8 cellular contexts compared by ENCODE assay signal in the genomic region with DNA sequence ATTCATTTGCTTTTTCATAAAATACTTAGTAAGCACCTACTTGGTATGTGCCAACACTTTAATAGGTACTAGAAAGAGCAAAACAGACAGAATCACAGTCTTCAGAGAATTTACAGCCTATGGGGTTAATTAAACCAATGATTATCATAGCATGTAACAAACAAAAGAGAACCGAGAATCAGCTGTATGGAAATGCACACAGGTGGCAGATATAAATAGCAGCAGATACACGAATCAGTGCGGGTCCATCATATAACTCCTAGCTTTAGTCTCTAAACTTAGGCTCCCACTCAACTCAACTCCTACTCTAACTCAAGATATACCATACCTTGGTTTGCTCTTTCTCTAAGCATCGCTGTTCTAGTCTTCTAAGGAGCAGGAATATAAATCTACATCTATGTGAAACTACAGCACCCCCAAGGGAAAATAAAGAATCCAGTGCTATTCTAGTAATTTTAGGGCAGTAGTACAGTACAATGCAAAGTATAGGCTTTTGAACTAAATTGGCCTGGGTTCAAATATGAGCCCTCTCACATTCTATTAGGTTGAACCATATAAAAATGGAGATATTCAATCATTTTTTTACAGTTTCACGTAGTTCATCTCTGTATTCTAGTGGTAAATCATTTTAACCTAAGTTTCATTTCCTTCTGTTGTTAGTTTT.
DNase-seq lines count a peak whose midpoint lies in the region; ATAC-seq and TF ChIP-seq lines count a peak whose summit lies in the region.
"Not testable (repeated sequence)": the region's sequence is repeated elsewhere in the genome, so short reads cannot be mapped to it uniquely, and the experiment has no call there.

No MANE protein-coding gene starts in this region.

- H3K4me3 Mint-ChIP-seq in activated B cell treated with CpG ODN at 0.5 μM for 24 hours = not testable (repeated sequence)

- not testable (repeated sequence) for H3K4me1 Mint-ChIP-seq in activated B cell treated with CpG ODN at 0.5 μM for 24 hours

- CTCF ChIA-PET in activated B cell treated with CpG ODN at 0.5 μM for 24 hours (lab: Charles Lee) = not testable (repeated sequence)

- not testable (repeated sequence) for H3K4me1 ChIP-seq in gastrocnemius medialis

- not testable (repeated sequence) for TF ChIP-seq POLR2A in gastrocnemius medialis (IDR thresholded peaks at IDR 0.05)

- not testable (repeated sequence) for H3K27me3 Mint-ChIP-seq in activated B cell treated with CpG ODN at 0.5 μM for 24 hours

- DNase-seq in activated B cell treated with CpG ODN at 0.5 μM for 24 hours, gastrocnemius medialis: not testable (repeated sequence)

- H3K36me3 ChIP-seq in gastrocnemius medialis = not testable (repeated sequence)

- TF ChIP-seq CTCF in activated B cell treated with CpG ODN at 0.5 μM for 24 hours (IDR thresholded peaks at IDR 0.05); gastrocnemius medialis (IDR thresholded peaks at IDR 0.05 in 4 of 5, conservative IDR thresholded peaks at IDR 0.05 in 1 of 5): not testable (repeated sequence)

- intact Hi-C loops in activated B cell treated with CpG ODN at 0.5 μM for 24 hours (cut with micrococcal nuclease); gastrocnemius medialis (cut with DNase I; ENCODE audit: low total_unique reads): not testable (repeated sequence)

- H3K36me3 Mint-ChIP-seq in activated B cell treated with CpG ODN at 0.5 μM for 24 hours (ENCODE audit: low read depth) = not testable (repeated sequence)

- not testable (repeated sequence) for H3K9me3 ChIP-seq in gastrocnemius medialis

- H3K27me3 ChIP-seq in gastrocnemius medialis = not testable (repeated sequence)

- H3K27ac ChIP-seq in gastrocnemius medialis = peak overlapping the region in 3 of 4 donors; percentile 73 to 83 (median 79)

- not testable (repeated sequence) for H3K4me3 ChIP-seq in gastrocnemius medialis

- in situ Hi-C loops in gastrocnemius medialis (cut with MboI; ENCODE audit: low sequenced_read_pairs in 4 of 4) = not testable (repeated sequence)

- not testable (repeated sequence) for H3K9me3 Mint-ChIP-seq in activated B cell treated with CpG ODN at 0.5 μM for 24 hours

- ATAC-seq in GM18502 (IDR thresholded peaks at IDR 0.05; ENCODE audit: poor library complexity, unreplicated experiment) (peak; percentile 70), GM19324 (IDR thresholded peaks at IDR 0.05; ENCODE audit: low FRiP score, unreplicated experiment) (peak; percentile 74), GM21447 (IDR thresholded peaks at IDR 0.05; ENCODE audit: unreplicated experiment) (peak; percentile 83), HG02642 (IDR thresholded peaks at IDR 0.05; ENCODE audit: poor library complexity, unreplicated experiment) (peak; percentile 79), HG03064 (IDR thresholded peaks at IDR 0.05; ENCODE audit: low read depth, unreplicated experiment) (peak; percentile 81), HG03442 (IDR thresholded peaks at IDR 0.05; ENCODE audit: unreplicated experiment) (peak; percentile 58), activated B cell treated with CpG ODN at 0.5 μM for 24 hours (ENCODE audit: low read depth) (peak; percentile 85), gastrocnemius medialis (peak; percentile 10 to 15)

- POLR2A ChIA-PET in activated B cell treated with CpG ODN at 0.5 μM for 24 hours (lab: Charles Lee) = not testable (repeated sequence)

- peak overlapping the region; percentile 63 for H3K27ac Mint-ChIP-seq in activated B cell treated with CpG ODN at 0.5 μM for 24 hours

Comparison
In these comparisons a context has a peak if more than half of its experiments do, and no peak if none do; other contexts are left out.
1. ATAC-seq: peak in every context shown above with its lines; median percentile 85 in activated B cell treated with CpG ODN at 0.5 μM for 24 hours; 83 in GM21447; 81 in HG03064; 79 in HG02642; 74 in GM19324; 70 in GM18502; 58 in HG03442; 12 in gastrocnemius medialis.